Comparison of ENCODE assay signal across 1 cellular context in genomic region chr18:8238507-8238906, GRCh38.
TF ChIP-seq lines count a peak whose summit lies in the region.

No MANE protein-coding gene starts in this region.

TF ChIP-seq in HepG2, 621 proteins besides CTCF, POLR2A, EP300 and RAD21 (continued from another document and continues in another):
- TF ChIP-seq ARHGAP35 (CRISPR knock-in tag; IDR thresholded peaks at IDR 0.05; ENCODE audit: borderline replicate concordance) (no peak), TFAP4 (IDR thresholded peaks at IDR 0.05; ENCODE audit: borderline replicate concordance, low read depth) (peak; percentile 75), ZFP62 (CRISPR knock-in tag; IDR thresholded peaks at IDR 0.05) (no peak), MAZ (IDR thresholded peaks at IDR 0.05; ENCODE audit: borderline replicate concordance, low read depth, low read length) (no peak), MAZ (CRISPR knock-in tag; IDR thresholded peaks at IDR 0.05; ENCODE audit: low read depth) (no peak), REPIN1 (CRISPR knock-in tag; IDR thresholded peaks at IDR 0.05; ENCODE audit: borderline replicate concordance, low read depth) (no peak), MAFF (IDR thresholded peaks at IDR 0.05; ENCODE audit: low read depth, low read length) (no peak), ZNF720 (CRISPR knock-in tag; IDR thresholded peaks at IDR 0.05) (no peak), KMT2B (CRISPR knock-in tag; IDR thresholded peaks at IDR 0.05) (no peak), HNF1B (CRISPR knock-in tag; IDR thresholded peaks at IDR 0.05) (no peak), JDP2 (CRISPR knock-in tag; IDR thresholded peaks at IDR 0.05; ENCODE audit: borderline replicate concordance) (no peak), NBN (conservative IDR thresholded peaks at IDR 0.05) (no peak), TRIM22 (IDR thresholded peaks at IDR 0.05) (no peak), EZH2 (conservative IDR thresholded peaks at IDR 0.05; ENCODE audit: low read depth, low read length) (no peak), ZNF567 (CRISPR knock-in tag; IDR thresholded peaks at IDR 0.05; ENCODE audit: borderline replicate concordance) (no peak), ZNF761 (CRISPR knock-in tag; conservative IDR thresholded peaks at IDR 0.05) (no peak), SNAPC4 (CRISPR knock-in tag; IDR thresholded peaks at IDR 0.05) (no peak), FOXK1 (CRISPR knock-in tag; IDR thresholded peaks at IDR 0.05; ENCODE audit: borderline replicate concordance, low read depth) (peak; percentile 36; the same call in 1 of the 2 replicates), ELF1 (CRISPR knock-in tag; IDR thresholded peaks at IDR 0.05) (no peak), CSRNP1 (CRISPR knock-in tag; IDR thresholded peaks at IDR 0.05) (no peak), ZNF414 (CRISPR knock-in tag; IDR thresholded peaks at IDR 0.05) (no peak), ZFP90 (CRISPR knock-in tag; IDR thresholded peaks at IDR 0.05; ENCODE audit: borderline replicate concordance) (no peak), SOX13 (IDR thresholded peaks at IDR 0.05) (no peak), SOX13 (CRISPR knock-in tag; conservative IDR thresholded peaks at IDR 0.05 in 1 of 2, IDR thresholded peaks at IDR 0.05 in 1 of 2) (peak in 1 of 2 experiments; percentile 49; a peak in 2 of 4 replicates), KLF6 (CRISPR knock-in tag; IDR thresholded peaks at IDR 0.05) (no peak), ZNF782 (CRISPR knock-in tag; IDR thresholded peaks at IDR 0.05; ENCODE audit: borderline replicate concordance) (peak; percentile 32; the same call in 1 of the 2 replicates), NR2F1 (CRISPR knock-in tag; IDR thresholded peaks at IDR 0.05) (no peak), ZNF646 (CRISPR knock-in tag; IDR thresholded peaks at IDR 0.05) (peak; percentile 39; the same call in 1 of the 2 replicates), RARG (CRISPR knock-in tag; IDR thresholded peaks at IDR 0.05; ENCODE audit: low read depth) (no peak), MIXL1 (CRISPR knock-in tag; IDR thresholded peaks at IDR 0.05) (no peak), ZNF792 (CRISPR knock-in tag; IDR thresholded peaks at IDR 0.05) (no peak), DNMT1 (CRISPR knock-in tag; IDR thresholded peaks at IDR 0.05) (no peak), ZNF17 (CRISPR knock-in tag; IDR thresholded peaks at IDR 0.05) (no peak), ZNF777 (CRISPR knock-in tag; IDR thresholded peaks at IDR 0.05) (no peak), ZNF367 (CRISPR knock-in tag; IDR thresholded peaks at IDR 0.05; ENCODE audit: borderline replicate concordance) (no peak), RFX3 (CRISPR knock-in tag; IDR thresholded peaks at IDR 0.05) (no peak), ZNF335 (CRISPR knock-in tag; IDR thresholded peaks at IDR 0.05) (no peak), NFATC3 (CRISPR knock-in tag; IDR thresholded peaks at IDR 0.05) (no peak), MIER3 (CRISPR knock-in tag; IDR thresholded peaks at IDR 0.05; ENCODE audit: borderline replicate concordance) (peak; percentile 29; the same call in 1 of the 2 replicates), NCOA1 (CRISPR knock-in tag; IDR thresholded peaks at IDR 0.05) (no peak), BATF2 (CRISPR knock-in tag; IDR thresholded peaks at IDR 0.05) (no peak), ZNF281 (CRISPR knock-in tag; IDR thresholded peaks at IDR 0.05; ENCODE audit: borderline replicate concordance) (peak; percentile 98), NCOR1 (IDR thresholded peaks at IDR 0.05; ENCODE audit: borderline replicate concordance, low read length) (peak; percentile 71; the same call in 1 of the 2 replicates)
